ENCODE assay signal across 15 cellular contexts in genomic region chr4:73609688-73610087, GRCh38. TPM values are rescaled to one million over a fixed set of nuclear protein-coding genes. Genes with fewer than 3 reads are reported as not detected.
DNase-seq lines count a peak whose midpoint lies in the region; ATAC-seq and TF ChIP-seq lines count a peak whose summit lies in the region.
"Had no signal": no experiment of that assay in that cellular context is flagged by ENCODE, and none has a peak within 500 bp of the region (broad histone marks: within the 10 kb centered on the region; RNA-seq: fewer than 3 reads in every experiment).

No MANE protein-coding gene starts in this region.

- H2AFZ ChIP-seq in DND-41 (ENCODE audit: low read depth, low read length) = peak overlapping the region; percentile 1; the same call in 1 of the 2 replicates
- H2AFZ ChIP-seq in PC-9 = no peak overlapping the region

- H3K9me3 ChIP-seq in DND-41 (ENCODE audit: insufficient read depth, low read length, severe bottlenecking) (no peaks in the 10 kb centered on the region), PC-9 (ENCODE audit: insufficient read depth, low read depth) (no peaks in the 10 kb centered on the region)
- H3K9me3 ChIP-seq: BLaER1 had no signal

- H3K27me3 ChIP-seq in DND-41 (ENCODE audit: insufficient read depth, low read length, poor library complexity) (no peaks in the 10 kb centered on the region), PC-9 (ENCODE audit: insufficient read depth, low read depth) (no peaks in the 10 kb centered on the region)
- H3K27me3 ChIP-seq: BLaER1 had no signal

- no peak overlapping the region for H3K4me2 ChIP-seq in DND-41 (ENCODE audit: insufficient read depth, low read length)
- peak overlapping the region; percentile 34; the same call in 1 of the 2 replicates for H3K4me2 ChIP-seq in PC-9
- H3K4me2 ChIP-seq: BLaER1 had no signal

- BruUV-seq in PC-9 (replicated peaks; lab: Mats Ljungman, UMichigan) = no TSS peak

- H4K20me1 ChIP-seq in DND-41 (ENCODE audit: insufficient read depth, low read length) (no peaks in the 10 kb centered on the region), PC-9 (ENCODE audit: insufficient read depth) (no peaks in the 10 kb centered on the region)
- H4K20me1 ChIP-seq: BLaER1 had no signal

- H3K27ac ChIP-seq in DND-41 (ENCODE audit: low read length) = peak overlapping the region; percentile 1; the same call in 1 of the 2 replicates
- H3K27ac ChIP-seq in PC-9 = no peak overlapping the region
- H3K27ac ChIP-seq: BLaER1 had no signal

- DNase-seq in DND-41 (no peak), PC-9 (no peak), epithelial cell of proximal tubule (ENCODE audit: low read depth) (peak; percentile 83), myocyte (ENCODE audit: low read depth) (peak; percentile 21), RKO (ENCODE audit: low spot score) (no peak)
- no peak for DNase-seq in central memory CD4-positive, alpha-beta T cell
- DNase-seq: activated CD8-positive, alpha-beta memory T cell treated with anti-CD3 and anti-CD28 coated beads for 24 hours; activated naive CD4-positive, alpha-beta T cell treated with Interleukin-2 at 50 U/mL for 16 hours; SHP77; stimulated activated CD4-positive, alpha-beta T cell treated with anti-CD3 and anti-CD28 coated beads, Interleukin-1b, Interleukin-23, amount 100 ng/mL, for 48 hours had no signal

- POLR2A ChIA-PET in PC-9 (lab: Charles Lee; ENCODE audit: unreplicated experiment) = interaction anchor here (1.0 kb wide), 1 partner anchor 14 kb away, joined by 4 read pairs; no protein-coding TSS in a partner anchor

- intact Hi-C loops in PC-9 (cut with micrococcal nuclease; ENCODE audit: unreplicated experiment) = no loop called here

- H3K9ac ChIP-seq in DND-41 (ENCODE audit: low read depth, low read length) = no peak overlapping the region
- H3K9ac ChIP-seq: BLaER1 had no signal

- CTCF ChIA-PET in PC-9 (lab: Charles Lee) = no interaction called here

- H3K4me1 ChIP-seq in DND-41 (ENCODE audit: insufficient read depth, low read length) (peaks cover 54% of the 10 kb centered on the region), PC-9 (replicated peaks; ENCODE audit: insufficient read depth) (peaks cover 14% of the 10 kb centered on the region)

- no peaks in the 10 kb centered on the region for H3K9me2 ChIP-seq in PC-9 (ENCODE audit: insufficient read depth)

- H3K4me3 ChIP-seq in DND-41 (ENCODE audit: low read depth in 1 of 2, low read length in 2 of 2) (no peak overlapping the region), PC-9 (no peak overlapping the region), epithelial cell of proximal tubule (ENCODE audit: low read depth, low read length) (no peak overlapping the region)
- H3K4me3 ChIP-seq: BLaER1 had no signal

- no peak for ATAC-seq in DND-41 (ENCODE audit: insufficient read depth, low read depth)
- ATAC-seq in HG02938 (IDR thresholded peaks at IDR 0.05; ENCODE audit: unreplicated experiment) = no peak
- no peak for ATAC-seq in HG02884 (IDR thresholded peaks at IDR 0.05; ENCODE audit: unreplicated experiment)
- ATAC-seq: stimulated activated effector memory CD8-positive, alpha-beta T cell treated with anti-CD3 and anti-CD28 coated beads, Interleukin-12 subunit alpha, Interleukin-12 subunit beta, amount 100 ng/mL, for 72 hours had no signal

- no peaks in the 10 kb centered on the region for H3F3A ChIP-seq in PC-9 (ENCODE audit: insufficient read depth, low read depth)

- no peak for TF ChIP-seq CTCF in DND-41 (IDR thresholded peaks at IDR 0.05; ENCODE audit: borderline replicate concordance, extremely low read depth, low read length, poor library complexity, severe bottlenecking)
- no peak for TF ChIP-seq CTCF in PC-9 (conservative IDR thresholded peaks at IDR 0.05)
- TF ChIP-seq CTCF in epithelial cell of proximal tubule (conservative IDR thresholded peaks at IDR 0.05; ENCODE audit: low read depth, low read length) = no peak

- H3K36me3 ChIP-seq in DND-41 (ENCODE audit: insufficient read depth, low read length) = no peaks in the 10 kb centered on the region
- no peaks in the 10 kb centered on the region for H3K36me3 ChIP-seq in PC-9 (ENCODE audit: low read depth)
- H3K36me3 ChIP-seq: BLaER1 had no signal

- no peaks in the 10 kb centered on the region for H3K79me2 ChIP-seq in DND-41 (ENCODE audit: insufficient read depth, low read length)
- no peaks in the 10 kb centered on the region for H3K79me2 ChIP-seq in PC-9 (ENCODE audit: low read depth)

RNA-seq across cellular contexts. Expression of gene RASSF6, which starts 10.5 kb away (rescaled TPM):
- 0.40 and 0.59 TPM in 2 replicates for total RNA-seq in PC-9 (2021)
- 2.8 and 5.9 TPM in 2 replicates for total RNA-seq in epithelial cell of proximal tubule
- not detected in 2 replicates for total RNA-seq in myocyte
- not detected for polyA plus RNA-seq in myocyte (2012)
- total RNA-seq: osteocyte had no signal

Comparison
In these comparisons a context has a peak if more than half of its experiments do, and no peak if none do; other contexts are left out.
1. DNase-seq: peak in epithelial cell of proximal tubule (single experiment) and myocyte (single experiment); none in DND-41 (single experiment), PC-9 (0 of 2), RKO (single experiment) and central memory CD4-positive, alpha-beta T cell (single experiment).